27 cellular contexts compared by ENCODE assay signal in genomic region chr17:31294839-31295488, GRCh38. TPM values are rescaled to one million over a fixed set of nuclear protein-coding genes. Genes with fewer than 3 reads are reported as not detected.
DNase-seq lines count a peak whose midpoint lies in the region; ATAC-seq and TF ChIP-seq lines count a peak whose summit lies in the region.
"Had no signal": no experiment of that assay in that cellular context is flagged by ENCODE, and none has a peak within 500 bp of the region (broad histone marks: within the 10 kb centered on the region; RNA-seq: fewer than 3 reads in every experiment).

No MANE protein-coding gene starts in this region.

- H3K4me3 Mint-ChIP-seq in activated naive CD8-positive, alpha-beta T cell treated with anti-CD3 and anti-CD28 coated beads, Interleukin-2, amount 10 ng/mL, durations not matched to agents 7 days and 5 days, result no peak overlapping the region
- H3K4me3 Mint-ChIP-seq in activated naive CD8-positive, alpha-beta T cell treated with anti-CD3 and anti-CD28 coated beads for 36 hours, result no peak overlapping the region
- H3K4me3 Mint-ChIP-seq: activated CD4-positive, alpha-beta memory T cell treated with anti-CD3 and anti-CD28 coated beads for 36 hours; activated naive CD8-positive, alpha-beta T cell; nephron; T-cell; type B pancreatic cell had no signal

- H3K4me1 ChIP-seq in esophagus squamous epithelium, result no peaks in the 10 kb centered on the region
- H3K4me1 ChIP-seq: BE2C, body of pancreas, foreskin keratinocyte had no signal

- H3K27ac Mint-ChIP-seq in activated naive CD8-positive, alpha-beta T cell treated with anti-CD3 and anti-CD28 coated beads, Interleukin-2, amount 10 ng/mL, durations not matched to agents 7 days and 5 days, result no peak overlapping the region
- H3K27ac Mint-ChIP-seq in activated naive CD8-positive, alpha-beta T cell treated with anti-CD3 and anti-CD28 coated beads for 36 hours, result no peak overlapping the region
- H3K27ac Mint-ChIP-seq: activated CD4-positive, alpha-beta memory T cell treated with anti-CD3 and anti-CD28 coated beads for 36 hours; activated naive CD8-positive, alpha-beta T cell; nephron; T-cell; type B pancreatic cell had no signal

- H3K9me3 ChIP-seq in esophagus squamous epithelium, result no peaks in the 10 kb centered on the region
- H3K9me3 ChIP-seq: BE2C, body of pancreas, ovary, SJSA1 had no signal

- H3K27ac ChIP-seq in temporal lobe (ENCODE audit: low read depth, low read length) (peak overlapping the region; percentile 90), esophagus squamous epithelium (no peak overlapping the region), brain microvascular endothelial cell (no peak overlapping the region)
- H3K27ac ChIP-seq: body of pancreas, foreskin keratinocyte, ovary, SJSA1 had no signal

- peaks cover 14% of the 10 kb centered on the region for H3K36me3 Mint-ChIP-seq in activated naive CD8-positive, alpha-beta T cell treated with anti-CD3 and anti-CD28 coated beads, Interleukin-2, amount 10 ng/mL, durations not matched to agents 7 days and 5 days
- H3K36me3 Mint-ChIP-seq in activated naive CD8-positive, alpha-beta T cell treated with anti-CD3 and anti-CD28 coated beads for 36 hours, result peaks cover 11% of the 10 kb centered on the region
- H3K36me3 Mint-ChIP-seq: activated CD4-positive, alpha-beta memory T cell treated with anti-CD3 and anti-CD28 coated beads for 36 hours had no signal

- TF ChIP-seq CTCF in fibroblast of the aortic adventitia (IDR thresholded peaks at IDR 0.05; ENCODE audit: insufficient read depth, low read length), result no peak
- TF ChIP-seq CTCF in esophagus squamous epithelium (IDR thresholded peaks at IDR 0.05), result no peak
- no peak for TF ChIP-seq CTCF in brain microvascular endothelial cell (IDR thresholded peaks at IDR 0.05; ENCODE audit: low read depth, low read length, missing control alignments)

- intact Hi-C loops in esophagus squamous epithelium (cut with DNase I), result no loop called here

- TF ChIP-seq POLR2A in esophagus squamous epithelium (IDR thresholded peaks at IDR 0.05), result no peak

- WGBS in esophagus squamous epithelium, 2 donors, result 84 to 88% methylated on average over 3 of the region's 3 CpGs

- POLR2A ChIA-PET in activated naive CD8-positive, alpha-beta T cell treated with anti-CD3 and anti-CD28 coated beads, Interleukin-2, amount 10 ng/mL, durations not matched to agents 7 days and 5 days (lab: Charles Lee), result no interaction called here

- DNase-seq in activated naive CD8-positive, alpha-beta T cell treated with anti-CD3 and anti-CD28 coated beads, Interleukin-2, amount 10 ng/mL, durations not matched to agents 7 days and 5 days, result no peak
- DNase-seq in activated naive CD8-positive, alpha-beta T cell treated with anti-CD3 and anti-CD28 coated beads for 36 hours, result no peak
- peak; percentile 77 for DNase-seq in amniotic epithelial cell (ENCODE audit: low read depth)
- DNase-seq in fibroblast of the aortic adventitia (ENCODE audit: low read depth), result peak; percentile 40
- DNase-seq in esophagus squamous epithelium (lab: John Stamatoyannopoulos, UW), result no peak
- no peak for DNase-seq in NCI-H2081 (lab: John Stamatoyannopoulos, UW)
- no peak for DNase-seq in brain microvascular endothelial cell
- DNase-seq: activated CD4-positive, alpha-beta memory T cell treated with anti-CD3 and anti-CD28 coated beads for 36 hours; activated CD4-positive, CD25-positive, alpha-beta regulatory T cell treated with anti-CD3 and anti-CD28 coated beads, Interleukin-2, amount 50 U/mL, for 72 hours; activated effector memory CD4-positive, alpha-beta T cell treated with Interleukin-2 at 50 U/mL for 16 hours; BE2C; body of pancreas; foreskin keratinocyte; NCI-H1092 treated with DMSO at 0.1 percent for 48 hours; NCI-H1930; NCI-H526 treated with DMSO at 0.1 percent for 48 hours; ovary; retina; T-cell had no signal

- no peaks in the 10 kb centered on the region for H3K9me3 Mint-ChIP-seq in activated naive CD8-positive, alpha-beta T cell treated with anti-CD3 and anti-CD28 coated beads, Interleukin-2, amount 10 ng/mL, durations not matched to agents 7 days and 5 days
- no peaks in the 10 kb centered on the region for H3K9me3 Mint-ChIP-seq in activated naive CD8-positive, alpha-beta T cell treated with anti-CD3 and anti-CD28 coated beads for 36 hours
- H3K9me3 Mint-ChIP-seq: activated CD4-positive, alpha-beta memory T cell treated with anti-CD3 and anti-CD28 coated beads for 36 hours; nephron; T-cell; type B pancreatic cell had no signal

- H3K27me3 ChIP-seq in esophagus squamous epithelium (no peaks in the 10 kb centered on the region), brain microvascular endothelial cell (replicated peaks) (no peaks in the 10 kb centered on the region)
- H3K27me3 ChIP-seq: BE2C, body of pancreas, foreskin keratinocyte, ovary, SJSA1 had no signal

- in situ Hi-C loops in brain microvascular endothelial cell (cut with HindIII; ENCODE audit: low pct_ligation_motif_present, low sequenced_read_pairs), result no loop called here

- H3K36me3 ChIP-seq in esophagus squamous epithelium (peaks cover 0 to 6% (median 0%) of the 10 kb centered on the region in 3 donors), brain microvascular endothelial cell (replicated peaks) (no peaks in the 10 kb centered on the region)
- H3K36me3 ChIP-seq: BE2C, ovary had no signal

- no peaks in the 10 kb centered on the region for H3K27me3 Mint-ChIP-seq in activated naive CD8-positive, alpha-beta T cell treated with anti-CD3 and anti-CD28 coated beads, Interleukin-2, amount 10 ng/mL, durations not matched to agents 7 days and 5 days
- no peaks in the 10 kb centered on the region for H3K27me3 Mint-ChIP-seq in activated naive CD8-positive, alpha-beta T cell treated with anti-CD3 and anti-CD28 coated beads for 36 hours
- H3K27me3 Mint-ChIP-seq: activated CD4-positive, alpha-beta memory T cell treated with anti-CD3 and anti-CD28 coated beads for 36 hours; activated naive CD8-positive, alpha-beta T cell; T-cell; type B pancreatic cell had no signal

- ATAC-seq in activated naive CD8-positive, alpha-beta T cell treated with anti-CD3 and anti-CD28 coated beads, Interleukin-2, amount 10 ng/mL, durations not matched to agents 7 days and 5 days (ENCODE audit: low read depth), result peak; percentile 26
- ATAC-seq: body of pancreas, foreskin keratinocyte, T-cell had no signal

- no peak overlapping the region for H3K4me3 ChIP-seq in fibroblast of the aortic adventitia (ENCODE audit: low read depth, low read length)
- no peak overlapping the region for H3K4me3 ChIP-seq in esophagus squamous epithelium
- no peak overlapping the region for H3K4me3 ChIP-seq in brain microvascular endothelial cell (ENCODE audit: low read depth, low read length)
- H3K4me3 ChIP-seq: body of pancreas, lung, ovary, SJSA1, smooth muscle cell had no signal

- peaks cover 18% of the 10 kb centered on the region for H3K4me1 Mint-ChIP-seq in activated naive CD8-positive, alpha-beta T cell treated with anti-CD3 and anti-CD28 coated beads, Interleukin-2, amount 10 ng/mL, durations not matched to agents 7 days and 5 days
- peaks cover 12% of the 10 kb centered on the region for H3K4me1 Mint-ChIP-seq in activated naive CD8-positive, alpha-beta T cell treated with anti-CD3 and anti-CD28 coated beads for 36 hours
- H3K4me1 Mint-ChIP-seq: nephron had no signal

RNA-seq across cellular contexts. Expression of gene OMG, which starts 2.1 kb away (rescaled TPM):
- under 1 TPM; 0.62 to 0.78 TPM for total RNA-seq in activated naive CD8-positive, alpha-beta T cell treated with anti-CD3 and anti-CD28 coated beads, Interleukin-2, amount 10 ng/mL, durations not matched to agents 7 days and 5 days
- total RNA-seq in activated naive CD8-positive, alpha-beta T cell treated with anti-CD3 and anti-CD28 coated beads for 36 hours, result under 1 TPM in 1 of 2 experiments, not detected in 1; 0.14 TPM
- 0.63 and 3.9 TPM in 2 replicates for total RNA-seq in fibroblast of the aortic adventitia (ENCODE audit: low replicate concordance)
- 4.7 TPM for total RNA-seq in temporal lobe
- under 1 TPM in 1 of 4 donors, not detected in 3; 0.76 TPM for total RNA-seq in esophagus squamous epithelium
- total RNA-seq: A673, foreskin keratinocyte, SJSA1, smooth muscle cell had no signal

RNA-seq across cellular contexts. Expression of gene EVI2B, which starts 18.9 kb away (rescaled TPM):
- 100 to 1,000 TPM in 1 of 2 experiments, 10 to 100 TPM in 1; 88.5 to 100 TPM for total RNA-seq in activated naive CD8-positive, alpha-beta T cell treated with anti-CD3 and anti-CD28 coated beads, Interleukin-2, amount 10 ng/mL, durations not matched to agents 7 days and 5 days
- 10 to 100 TPM; 14.8 to 16.5 TPM for total RNA-seq in activated naive CD8-positive, alpha-beta T cell treated with anti-CD3 and anti-CD28 coated beads for 36 hours
- total RNA-seq in fibroblast of the aortic adventitia (ENCODE audit: low replicate concordance) (0.54 and 1.1 TPM in 2 replicates), temporal lobe (0.49 TPM), esophagus squamous epithelium (10 to 100 TPM in 1 of 4 donors, 1 to 10 TPM in 3; 1.7 to 13.4 (median 4.2) TPM)
- total RNA-seq: smooth muscle cell had no signal

RNA-seq across cellular contexts. Expression of gene EVI2A, which starts 26.5 kb away (rescaled TPM):
- total RNA-seq in activated naive CD8-positive, alpha-beta T cell treated with anti-CD3 and anti-CD28 coated beads, Interleukin-2, amount 10 ng/mL, durations not matched to agents 7 days and 5 days, result 10 to 100 TPM; 74.9 to 78.3 TPM
- total RNA-seq in activated naive CD8-positive, alpha-beta T cell treated with anti-CD3 and anti-CD28 coated beads for 36 hours, result 10 to 100 TPM; 42.4 to 42.7 TPM
- total RNA-seq in fibroblast of the aortic adventitia (ENCODE audit: low replicate concordance), result 9.9 and 11.0 TPM in 2 replicates
- total RNA-seq in temporal lobe, result 3.0 TPM
- 10 to 100 TPM in 1 of 4 donors, 1 to 10 TPM in 2, under 1 TPM in 1; 0.68 to 11.1 (median 3.3) TPM for total RNA-seq in esophagus squamous epithelium
- total RNA-seq: A673, smooth muscle cell had no signal

Comparison
In these comparisons a context has a peak if more than half of its experiments do, and no peak if none do; other contexts are left out.
1. RNA of gene EVI2B, which starts 18.9 kb away (total RNA-seq): 88.5 to 100 TPM in activated naive CD8-positive, alpha-beta T cell treated with anti-CD3 and anti-CD28 coated beads, Interleukin-2, amount 10 ng/mL, durations not matched to agents 7 days and 5 days; 14.8 to 16.5 TPM in activated naive CD8-positive, alpha-beta T cell treated with anti-CD3 and anti-CD28 coated beads for 36 hours, 1.7 to 13.4 TPM in esophagus squamous epithelium, 0.54 to 1.1 TPM in fibroblast of the aortic adventitia and 0.49 TPM in temporal lobe (single experiment); every median in the first group is over 4 times any median in the second.
2. DNase-seq: peak in amniotic epithelial cell (single experiment) and fibroblast of the aortic adventitia (single experiment); none in activated naive CD8-positive, alpha-beta T cell treated with anti-CD3 and anti-CD28 coated beads, Interleukin-2, amount 10 ng/mL, durations not matched to agents 7 days and 5 days (single experiment), activated naive CD8-positive, alpha-beta T cell treated with anti-CD3 and anti-CD28 coated beads for 36 hours (single experiment), esophagus squamous epithelium (single experiment), NCI-H2081 (0 of 2) and brain microvascular endothelial cell (single experiment).